ENCODE assay signal across 18 cellular contexts in genomic region chr5:4043135-4043534, GRCh38.
DNase-seq lines count a peak whose midpoint lies in the region; ATAC-seq, FAIRE-seq and TF ChIP-seq lines count a peak whose summit lies in the region.
"Had no signal": no experiment of that assay in that cellular context is flagged by ENCODE, and none has a peak within 500 bp of the region (broad histone marks: within the 10 kb centered on the region; RNA-seq: fewer than 3 reads in every experiment).

No MANE protein-coding gene starts in this region.

- no peaks in the 10 kb centered on the region for H3K27me3 ChIP-seq in HepG2 (ENCODE audit: control insufficient read depth in 1 of 2, insufficient read depth in 2 of 2, low read length in 2 of 2)
- no peaks in the 10 kb centered on the region for H3K27me3 ChIP-seq in right lobe of liver
- H3K27me3 ChIP-seq in subcutaneous abdominal adipose tissue (ENCODE audit: control insufficient read depth in 5 of 5, insufficient read depth in 4 of 5, low read length in 5 of 5), result no peaks in the 10 kb centered on the region
- H3K27me3 ChIP-seq: BLaER1 had no signal

- TF ChIP-seq EP300 in HepG2 (IDR thresholded peaks at IDR 0.05; ENCODE audit: low read depth in 2 of 2, low read length in 2 of 2) (no peak), HepG2 (CRISPR knock-in tag; IDR thresholded peaks at IDR 0.05; ENCODE audit: borderline replicate concordance) (no peak)

- H3K4me2 ChIP-seq in HepG2 (ENCODE audit: low read depth, low read length), result no peak overlapping the region
- H3K4me2 ChIP-seq: GM23338 had no signal

- no peak for TF ChIP-seq RAD21 in HepG2 (CRISPR knock-in tag; IDR thresholded peaks at IDR 0.05)

- H4K20me1 ChIP-seq in HepG2 (ENCODE audit: insufficient read depth, low read length), result no peaks in the 10 kb centered on the region
- H4K20me1 ChIP-seq: BLaER1 had no signal

- H3K9me3 Mint-ChIP-seq in T-helper 1 cell treated with Interleukin-12 subunit alpha and Interleukin-12 subunit beta and Interleukin-4 antibody, amounts not matched to agents 30 μg/mL and 1 μg/mL, for 36 hours, result peaks cover 59% of the 10 kb centered on the region
- H3K9me3 Mint-ChIP-seq in natural killer cell, result peaks cover 2 to 22% of the 10 kb centered on the region in 2 donors
- H3K9me3 Mint-ChIP-seq in stimulated activated naive CD8-positive, alpha-beta T cell treated with anti-CD3 and anti-CD28 coated beads, Interleukin-15, amount 100 ng/mL, for 72 hours, result peaks cover 4 to 21% of the 10 kb centered on the region in 2 donors
- H3K9me3 Mint-ChIP-seq: GM23338 had no signal

- peaks cover 10% of the 10 kb centered on the region for H3K36me3 Mint-ChIP-seq in T-helper 1 cell treated with Interleukin-12 subunit alpha and Interleukin-12 subunit beta and Interleukin-4 antibody, amounts not matched to agents 30 μg/mL and 1 μg/mL, for 36 hours (ENCODE audit: low read depth)
- peaks cover 53% of the 10 kb centered on the region for H3K36me3 Mint-ChIP-seq in natural killer cell
- H3K36me3 Mint-ChIP-seq: CD8-positive, alpha-beta T cell had no signal

- H2AFZ ChIP-seq in HepG2 (ENCODE audit: low read length), result no peak overlapping the region
- H2AFZ ChIP-seq: GM23338 had no signal

- H3K9ac ChIP-seq in HepG2 (ENCODE audit: insufficient read depth, low read depth, low read length) (no peak overlapping the region), subcutaneous abdominal adipose tissue (ENCODE audit: low read length in 5 of 5) (no peak overlapping the region)
- H3K9ac ChIP-seq: BLaER1 had no signal

- no peak for TF ChIP-seq POLR2A in HepG2 (IDR thresholded peaks at IDR 0.05; ENCODE audit: insufficient read depth in 1 of 2, low read depth in 2 of 2, low read length in 2 of 2)
- no peak for TF ChIP-seq POLR2A in right lobe of liver (IDR thresholded peaks at IDR 0.05)

- H3K9me3 ChIP-seq in HepG2 (ENCODE audit: low read length), result peaks cover 94% of the 10 kb centered on the region
- no peaks in the 10 kb centered on the region for H3K9me3 ChIP-seq in right lobe of liver
- H3K9me3 ChIP-seq in subcutaneous abdominal adipose tissue (ENCODE audit: control insufficient read depth in 5 of 5, low read length in 5 of 5), result peaks cover 0 to 6% (median 0%) of the 10 kb centered on the region in 5 donors

- CTCF ChIA-PET in HepG2 (lab: Yijun Ruan, JAX; ENCODE audit: low intra/inter-chr PET ratio, low total read pairs), result no interaction called here

- H3K4me1 Mint-ChIP-seq in T-helper 1 cell treated with Interleukin-12 subunit alpha and Interleukin-12 subunit beta and Interleukin-4 antibody, amounts not matched to agents 30 μg/mL and 1 μg/mL, for 36 hours (ENCODE audit: low read depth), result peaks cover 2% of the 10 kb centered on the region
- H3K4me1 Mint-ChIP-seq in natural killer cell, result peaks cover 24 to 37% of the 10 kb centered on the region in 2 donors
- H3K4me1 Mint-ChIP-seq in stimulated activated naive CD8-positive, alpha-beta T cell treated with anti-CD3 and anti-CD28 coated beads, Interleukin-15, amount 100 ng/mL, for 72 hours, result peaks cover 7% of the 10 kb centered on the region
- H3K4me1 Mint-ChIP-seq: GM23338 had no signal

- in situ Hi-C loops in HepG2 (cut with HindIII; ENCODE audit: extremely low pct_ligation_motif_present, low pct_unique_long_range_greater_than_20kb), result no loop called here

- no peaks in the 10 kb centered on the region for H3K27me3 Mint-ChIP-seq in T-helper 1 cell treated with Interleukin-12 subunit alpha and Interleukin-12 subunit beta and Interleukin-4 antibody, amounts not matched to agents 30 μg/mL and 1 μg/mL, for 36 hours (ENCODE audit: low read depth)
- H3K27me3 Mint-ChIP-seq in natural killer cell (ENCODE audit: low read depth in 2 of 2), result peaks cover 13 to 17% of the 10 kb centered on the region in 2 donors
- no peaks in the 10 kb centered on the region for H3K27me3 Mint-ChIP-seq in stimulated activated naive CD8-positive, alpha-beta T cell treated with anti-CD3 and anti-CD28 coated beads, Interleukin-15, amount 100 ng/mL, for 72 hours

- H3K4me3 ChIP-seq in HepG2 (replicated peaks in 1 of 3; ENCODE audit: insufficient read depth in 1 of 3, low read depth in 2 of 3, low read length in 3 of 3) (no peak overlapping the region), right lobe of liver (no peak overlapping the region), subcutaneous abdominal adipose tissue (ENCODE audit: low read depth in 1 of 5, low read length in 5 of 5) (peak overlapping the region in 2 of 5 donors; percentile 5 to 37)
- H3K4me3 ChIP-seq: GM23338 had no signal

- peak overlapping the region; percentile 28 for H3K27ac Mint-ChIP-seq in T-helper 1 cell treated with Interleukin-12 subunit alpha and Interleukin-12 subunit beta and Interleukin-4 antibody, amounts not matched to agents 30 μg/mL and 1 μg/mL, for 36 hours
- H3K27ac Mint-ChIP-seq in natural killer cell, result peak overlapping the region in 1 of 2 donors; percentile 81
- no peak overlapping the region for H3K27ac Mint-ChIP-seq in stimulated activated naive CD8-positive, alpha-beta T cell treated with anti-CD3 and anti-CD28 coated beads, Interleukin-15, amount 100 ng/mL, for 72 hours
- H3K27ac Mint-ChIP-seq: CD8-positive, alpha-beta T cell; GM23338 had no signal

- DNase-seq in T-helper 1 cell (no peak), HepG2 (ENCODE audit: low spot score) (no peak), right lobe of liver (no peak), natural killer cell (no peak), DMS79 treated with DMSO at 0.1 percent for 48 hours (lab: John Stamatoyannopoulos, UW) (no peak)
- DNase-seq in stimulated activated naive CD8-positive, alpha-beta T cell treated with anti-CD3 and anti-CD28 coated beads, Interleukin-15, amount 100 ng/mL, for 72 hours, result no peak
- DNase-seq: Calu3; CD8-positive, alpha-beta T cell; HCEC 1CT had no signal

- no peak for FAIRE-seq in HepG2 (lab: Jason Lieb, UNC)
- FAIRE-seq: G401.6, GM12891, GM18507, H54 had no signal

- TF ChIP-seq CTCF in HepG2 (CRISPR knock-in tag; IDR thresholded peaks at IDR 0.05), result no peak
- TF ChIP-seq CTCF in right lobe of liver (IDR thresholded peaks at IDR 0.05), result no peak
- no peak for TF ChIP-seq CTCF in natural killer cell (IDR thresholded peaks at IDR 0.05)

- no peak overlapping the region for H3K27ac ChIP-seq in HepG2 (ENCODE audit: extremely low read length, insufficient read depth, low read length)
- H3K27ac ChIP-seq in right lobe of liver, result no peak overlapping the region
- peak overlapping the region; percentile 27 for H3K27ac ChIP-seq in subcutaneous abdominal adipose tissue (ENCODE audit: low read depth, low read length)
- H3K27ac ChIP-seq: 22Rv1 had no signal

- intact Hi-C loops in HepG2 (cut with micrococcal nuclease; ENCODE audit: unreplicated experiment) (no loop called here), right lobe of liver (cut with DNase I) (no loop called here), natural killer cell (cut with micrococcal nuclease) (no loop called here)

- ATAC-seq in HepG2, result no peak
- no peak for ATAC-seq in right lobe of liver
- no peak for ATAC-seq in natural killer cell
- no peak for ATAC-seq in stimulated activated naive CD8-positive, alpha-beta T cell treated with anti-CD3 and anti-CD28 coated beads, Interleukin-15, amount 100 ng/mL, for 72 hours
- ATAC-seq: CD8-positive, alpha-beta T cell; GM23338 had no signal

- no TSS peak for BruUV-seq in HepG2 (replicated peaks; lab: Mats Ljungman, UMichigan)

- H3K36me3 ChIP-seq in HepG2 (replicated peaks in 1 of 2; ENCODE audit: control insufficient read depth in 1 of 2, insufficient read depth in 2 of 2, low read length in 2 of 2) (no peaks in the 10 kb centered on the region), right lobe of liver (no peaks in the 10 kb centered on the region), subcutaneous abdominal adipose tissue (ENCODE audit: control insufficient read depth in 5 of 5, insufficient read depth in 5 of 5, low read length in 5 of 5) (no peaks in the 10 kb centered on the region)
- H3K36me3 ChIP-seq: BLaER1 had no signal

- H3K4me1 ChIP-seq in HepG2 (ENCODE audit: insufficient read depth, low read length), result no peaks in the 10 kb centered on the region
- no peaks in the 10 kb centered on the region for H3K4me1 ChIP-seq in right lobe of liver
- peaks cover 0 to 23% (median 2%) of the 10 kb centered on the region in 5 donors for H3K4me1 ChIP-seq in subcutaneous abdominal adipose tissue (ENCODE audit: control insufficient read depth in 5 of 5, insufficient read depth in 5 of 5, low read length in 5 of 5)

- no peaks in the 10 kb centered on the region for H3K79me2 ChIP-seq in HepG2 (ENCODE audit: insufficient read depth, low read length)

- no peak overlapping the region for H3K4me3 Mint-ChIP-seq in T-helper 1 cell treated with Interleukin-12 subunit alpha and Interleukin-12 subunit beta and Interleukin-4 antibody, amounts not matched to agents 30 μg/mL and 1 μg/mL, for 36 hours
- H3K4me3 Mint-ChIP-seq in natural killer cell, result peak overlapping the region; percentile 71
- no peak overlapping the region for H3K4me3 Mint-ChIP-seq in stimulated activated naive CD8-positive, alpha-beta T cell treated with anti-CD3 and anti-CD28 coated beads, Interleukin-15, amount 100 ng/mL, for 72 hours
- H3K4me3 Mint-ChIP-seq: CD8-positive, alpha-beta T cell; GM23338 had no signal

- POLR2A ChIA-PET in HepG2 (lab: Yijun Ruan, JAX), result no interaction called here

TF ChIP-seq in HepG2, 621 proteins besides CTCF, POLR2A, EP300 and RAD21 (continues in another document):
- TF ChIP-seq USF2 (IDR thresholded peaks at IDR 0.05; ENCODE audit: low read depth, low read length) (no peak), USF2 (CRISPR knock-in tag; IDR thresholded peaks at IDR 0.05; ENCODE audit: borderline replicate concordance) (no peak), MAFF (IDR thresholded peaks at IDR 0.05; ENCODE audit: low read depth, low read length) (peak; percentile 85), JUNB (CRISPR knock-in tag; IDR thresholded peaks at IDR 0.05; ENCODE audit: borderline replicate concordance) (no peak), GABPA (IDR thresholded peaks at IDR 0.05; ENCODE audit: low read depth, low read length) (no peak), GABPA (CRISPR knock-in tag; IDR thresholded peaks at IDR 0.05; ENCODE audit: low read depth) (no peak), MEIS1 (CRISPR knock-in tag; IDR thresholded peaks at IDR 0.05; ENCODE audit: borderline replicate concordance) (no peak), FLYWCH1 (CRISPR knock-in tag; IDR thresholded peaks at IDR 0.05) (no peak)
